Comparison of ENCODE assay signal across 8 cellular contexts in the genomic region with DNA sequence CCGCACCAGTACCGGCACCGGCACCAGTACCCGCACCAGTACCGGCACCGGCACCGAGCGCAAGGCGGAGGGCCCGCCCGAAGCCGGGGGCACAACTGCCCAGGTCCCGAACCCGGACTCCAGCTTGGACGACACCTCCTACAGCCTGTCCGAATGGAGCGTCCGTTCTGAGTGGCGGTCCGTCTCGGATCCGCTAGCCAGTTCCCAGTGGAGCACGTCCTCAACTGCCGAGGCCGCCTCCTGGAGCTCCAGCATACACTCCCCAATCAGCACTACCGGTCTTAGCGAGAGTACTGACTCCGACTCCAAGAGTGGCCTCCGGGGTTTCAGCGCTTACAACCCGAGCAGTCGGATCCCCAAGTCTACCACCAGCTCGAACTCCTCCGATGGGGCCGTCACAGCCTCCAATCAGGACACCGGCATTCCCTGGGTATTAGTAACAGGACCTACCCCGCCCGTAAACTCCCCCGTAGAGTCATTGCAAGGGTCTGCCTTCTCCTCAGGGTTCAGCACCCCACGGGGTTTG. TPM values are rescaled to one million over a fixed set of nuclear protein-coding genes. Genes with fewer than 3 reads are reported as not detected.
DNase-seq lines count a peak whose midpoint lies in the region; FAIRE-seq and TF ChIP-seq lines count a peak whose summit lies in the region.

No MANE protein-coding gene starts in this region.

- no TSS peak for BruUV-seq in endothelial cell of umbilical vein (replicated peaks; lab: Mats Ljungman, UMichigan)

- H3K9me3 ChIP-seq in endothelial cell of umbilical vein (replicated peaks; ENCODE audit: control insufficient read depth, insufficient read depth, low read length) (no peaks in the 10 kb centered on the region), stomach smooth muscle (ENCODE audit: control insufficient read depth in 2 of 2, low read length in 2 of 2) (peaks cover 0 to 3% of the 10 kb centered on the region in 2 donors)

- peak overlapping the region; percentile 90 for H2AFZ ChIP-seq in endothelial cell of umbilical vein (ENCODE audit: low read depth, low read length)

- dilution Hi-C loops in endothelial cell of umbilical vein (cut with MboI; ENCODE audit: extremely low pct_ligation_motif_present, low sequenced_read_pairs), result no loop called here

- no peak for FAIRE-seq in endothelial cell of umbilical vein (lab: Jason Lieb, UNC)

- DNase-seq in GM06990 (ENCODE audit: extremely low read depth, insufficient read length) (no peak), HT-29 (ENCODE audit: low spot score) (peak; percentile 49), endothelial cell of umbilical vein (ENCODE audit: low read depth, low spot score) (peak; percentile 36), mesothelial cell of epicardium (ENCODE audit: low spot score in 2 of 2, unreplicated experiment in 2 of 2) (peak; percentile 19 to 39), NK-92 (lab: John Stamatoyannopoulos, UW; ENCODE audit: unreplicated experiment) (no peak), NCI-H2107 treated with DMSO at 0.1 percent for 48 hours (lab: John Stamatoyannopoulos, UW; ENCODE audit: unreplicated experiment) (no peak)
- peak; percentile 9 for DNase-seq in activated CD4-positive, alpha-beta T cell treated with anti-CD3 and anti-CD28 coated beads, Interleukin-2, amount 50 U/mL, for 1 hour

- TF ChIP-seq CTCF in GM06990 (IDR thresholded peaks at IDR 0.05; ENCODE audit: insufficient read depth, low read length, poor library complexity, severe bottlenecking) (no peak), endothelial cell of umbilical vein (IDR thresholded peaks at IDR 0.05; ENCODE audit: extremely low read depth in 1 of 2, insufficient read depth in 1 of 2, low read depth in 1 of 2, low read length in 2 of 2) (no peak), mesothelial cell of epicardium (IDR thresholded peaks at IDR 0.05; ENCODE audit: unreplicated experiment) (no peak)

- intact Hi-C loops in endothelial cell of umbilical vein (cut with micrococcal nuclease), result loop anchor here (1.0 kb wide), 1 partner anchor 48 kb away; no protein-coding TSS in a partner anchor

- no peaks in the 10 kb centered on the region for H3K4me1 Mint-ChIP-seq in mesothelial cell of epicardium

- H3K79me2 ChIP-seq in endothelial cell of umbilical vein (ENCODE audit: control insufficient read depth, insufficient read depth, low read length), result no peaks in the 10 kb centered on the region

- no peak for TF ChIP-seq POLR2A in endothelial cell of umbilical vein (IDR thresholded peaks at IDR 0.05; ENCODE audit: low read depth, low read length)

- H3K27ac ChIP-seq in endothelial cell of umbilical vein (ENCODE audit: insufficient read depth, low read depth, low read length), result peak overlapping the region; percentile 95
- peak overlapping the region; percentile 86 for H3K27ac ChIP-seq in stomach smooth muscle (ENCODE audit: low read length)

- H3K9ac ChIP-seq in endothelial cell of umbilical vein (replicated peaks; ENCODE audit: extremely low read depth, insufficient read depth, low read length) (peak overlapping the region; percentile 95), stomach smooth muscle (ENCODE audit: low read length in 2 of 2) (peak overlapping the region; percentile 76 to 85)

- H3K27me3 Mint-ChIP-seq in mesothelial cell of epicardium (ENCODE audit: low read depth), result no peaks in the 10 kb centered on the region

- peaks cover 11% of the 10 kb centered on the region for H3K9me3 Mint-ChIP-seq in mesothelial cell of epicardium

- CTCF ChIA-PET in endothelial cell of umbilical vein (lab: Charles Lee), result interaction anchor here (0.8 to 2.4 kb wide), 4 partner anchors 35 to 95 kb away, joined by 3 to 20 read pairs (median 4); no protein-coding TSS in a partner anchor

- POLR2A ChIA-PET in endothelial cell of umbilical vein (lab: Charles Lee), result interaction anchor here (0.9 to 1.0 kb wide), 2 partner anchors 36 to 52 kb away, joined by 3 read pairs; no protein-coding TSS in a partner anchor

- H3K36me3 ChIP-seq in GM06990 (ENCODE audit: control insufficient read depth, insufficient read depth, low read length), result no peaks in the 10 kb centered on the region
- H3K36me3 ChIP-seq in endothelial cell of umbilical vein (ENCODE audit: control insufficient read depth in 2 of 2, extremely low read depth in 1 of 2, insufficient read depth in 2 of 2, low read length in 2 of 2), result no peaks in the 10 kb centered on the region
- H3K36me3 ChIP-seq in stomach smooth muscle (ENCODE audit: control insufficient read depth in 2 of 2, insufficient read depth in 2 of 2, low read length in 2 of 2), result no peaks in the 10 kb centered on the region

- peak overlapping the region; percentile 93 for H3K4me3 Mint-ChIP-seq in mesothelial cell of epicardium

- no peak overlapping the region for H3K27ac Mint-ChIP-seq in mesothelial cell of epicardium

- H3K4me2 ChIP-seq in endothelial cell of umbilical vein (ENCODE audit: insufficient read depth, low read length), result peak overlapping the region; percentile 67

- H4K20me1 ChIP-seq in endothelial cell of umbilical vein (replicated peaks; ENCODE audit: control insufficient read depth, extremely low read depth, insufficient read depth, low read length), result no peaks in the 10 kb centered on the region

- H3K27me3 ChIP-seq in GM06990 (replicated peaks; ENCODE audit: control insufficient read depth, insufficient read depth, low read length) (no peaks in the 10 kb centered on the region), endothelial cell of umbilical vein (ENCODE audit: control insufficient read depth in 2 of 2, insufficient read depth in 2 of 2, low read length in 2 of 2) (no peaks in the 10 kb centered on the region), stomach smooth muscle (ENCODE audit: control insufficient read depth in 1 of 2, insufficient read depth in 2 of 2, low read length in 2 of 2) (peaks cover 0 to 7% of the 10 kb centered on the region in 2 donors)

- H3K36me3 Mint-ChIP-seq in mesothelial cell of epicardium, result no peaks in the 10 kb centered on the region

- no peaks in the 10 kb centered on the region for H3K4me1 ChIP-seq in endothelial cell of umbilical vein (ENCODE audit: control insufficient read depth, extremely low read depth, insufficient read depth, low read length)
- H3K4me1 ChIP-seq in stomach smooth muscle (ENCODE audit: control insufficient read depth, insufficient read depth, low read length), result no peaks in the 10 kb centered on the region

- no peaks in the 10 kb centered on the region for H3K9me1 ChIP-seq in endothelial cell of umbilical vein (replicated peaks; ENCODE audit: control insufficient read depth, extremely low read depth, insufficient read depth, low read length)

- H3K4me3 ChIP-seq in GM06990 (replicated peaks; ENCODE audit: low read depth, low read length) (peak overlapping the region; percentile 34), endothelial cell of umbilical vein (replicated peaks in 1 of 3; ENCODE audit: insufficient read depth in 1 of 3, low read depth in 1 of 3, low read length in 3 of 3) (peak overlapping the region; percentile 42 to 76 (median 74)), stomach smooth muscle (ENCODE audit: low read length in 2 of 2) (peak overlapping the region; percentile 84 to 93)

TF ChIP-seq in endothelial cell of umbilical vein, 7 proteins besides CTCF, POLR2A, EP300 and RAD21:
- TF ChIP-seq, protein P1, sequence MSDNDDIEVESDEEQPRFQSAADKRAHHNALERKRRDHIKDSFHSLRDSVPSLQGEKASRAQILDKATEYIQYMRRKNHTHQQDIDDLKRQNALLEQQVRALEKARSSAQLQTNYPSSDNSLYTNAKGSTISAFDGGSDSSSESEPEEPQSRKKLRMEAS (IDR thresholded peaks at IDR 0.05; ENCODE audit: insufficient read depth, insufficient read length), result no peak
- TF ChIP-seq EZH2 (IDR thresholded peaks at IDR 0.05; ENCODE audit: borderline replicate concordance, low read depth, low read length, severe bottlenecking) (no peak), POLR2AphosphoS5 (IDR thresholded peaks at IDR 0.05; ENCODE audit: insufficient read depth, low read depth, low read length) (no peak), JUN (IDR thresholded peaks at IDR 0.05; ENCODE audit: borderline replicate concordance, insufficient read depth, insufficient read length, low read depth) (no peak), GATA2 (IDR thresholded peaks at IDR 0.05; ENCODE audit: insufficient read depth, insufficient read length, low read depth, low read length) (no peak), MYC (IDR thresholded peaks at IDR 0.05; ENCODE audit: low read depth, low read length) (no peak), FOS (IDR thresholded peaks at IDR 0.05; ENCODE audit: borderline replicate concordance, insufficient read depth, low read length) (no peak)

RNA-seq across cellular contexts. Expression of a gene that starts 0.9 kb away (rescaled TPM):
- 10.9 and 11.8 TPM in 2 replicates for total RNA-seq in HT-29 (2014; rRNA removed; shearing (Covaris generic))
- total RNA-seq in endothelial cell of umbilical vein (18.1 and 23.5 TPM in 2 replicates), mesothelial cell of epicardium (0.51 to 1.1 TPM (median 0.63 TPM) in 3 replicates)
- 8.7 and 12.6 TPM in 2 replicates for polyA plus RNA-seq in endothelial cell of umbilical vein
- polyA plus RNA-seq in endothelial cell of umbilical vein (2011; cell fraction: cytosol; rRNA removed), result 17.3 and 17.7 TPM in 2 replicates
- 17.5 and 22.0 TPM in 2 replicates for polyA plus RNA-seq in endothelial cell of umbilical vein (2011; cell fraction: nucleus; rRNA removed)
- 13.2 and 14.9 TPM in 2 replicates for polyA plus RNA-seq in endothelial cell of umbilical vein (2012)
- polyA minus RNA-seq in endothelial cell of umbilical vein, result 31.7 and 37.5 TPM in 2 replicates
- 0.41 TPM for polyA minus RNA-seq in endothelial cell of umbilical vein (2011; cell fraction: cytosol; rRNA and poly(A)+ RNA removed)
- polyA minus RNA-seq in endothelial cell of umbilical vein (2011; cell fraction: nucleus; rRNA and poly(A)+ RNA removed), result 10.8 and 14.8 TPM in 2 replicates

Comparison
In these comparisons a context has a peak if more than half of its experiments do, and no peak if none do; other contexts are left out.
1. DNase-seq: peak in HT-29 (single experiment), activated CD4-positive, alpha-beta T cell treated with anti-CD3 and anti-CD28 coated beads, Interleukin-2, amount 50 U/mL, for 1 hour (single experiment), endothelial cell of umbilical vein (single experiment) and mesothelial cell of epicardium (2 of 2); none in GM06990 (single experiment), NK-92 (single experiment) and NCI-H2107 treated with DMSO at 0.1 percent for 48 hours (single experiment).
2. H3K4me3 ChIP-seq: peak in every context shown above with its lines; median percentile 88 in stomach smooth muscle; 74 in endothelial cell of umbilical vein; 34 in GM06990.